Comparison of ENCODE assay signal across 9 cellular contexts in genomic region chr4:94577136-94577535, GRCh38.
A peak's percentile ranks its signal among the peaks of the same experiment; 100 is the strongest.
DNase-seq lines count a peak whose midpoint lies in the region; ATAC-seq and TF ChIP-seq lines count a peak whose summit lies in the region.
"Had no signal": no experiment of that assay in that cellular context is flagged by ENCODE, and none has a peak within 500 bp of the region (broad histone marks: within the 10 kb centered on the region; RNA-seq: fewer than 3 reads in every experiment).

No MANE protein-coding gene starts in this region.

- ATAC-seq in activated CD4-positive, CD25-positive, alpha-beta regulatory T cell treated with anti-CD3 and anti-CD28 coated beads, Interleukin-2, amount 50 U/mL, for 24 hours: no peak
- no peak for ATAC-seq in GM19452 (IDR thresholded peaks at IDR 0.05; ENCODE audit: unreplicated experiment)
- ATAC-seq in GM19455 (IDR thresholded peaks at IDR 0.05; ENCODE audit: unreplicated experiment): no peak

- no peak overlapping the region for H3K4me3 ChIP-seq in NT2/D1 (ENCODE audit: insufficient read length, low read depth)
- no peak overlapping the region for H3K4me3 ChIP-seq in foreskin fibroblast (ENCODE audit: low read depth in 1 of 2, low read length in 2 of 2)

- TF ChIP-seq CTCF in foreskin fibroblast (IDR thresholded peaks at IDR 0.05; ENCODE audit: low read depth, low read length): no peak

- H3K9ac ChIP-seq in NT2/D1 (ENCODE audit: insufficient read length, low read depth): no peak overlapping the region

- H3K4me1 ChIP-seq in NT2/D1 (ENCODE audit: insufficient read depth, insufficient read length): no peaks in the 10 kb centered on the region

- intact Hi-C loops in posterior vena cava (cut with DNase I): no loop called here

- no peaks in the 10 kb centered on the region for H3K9me3 ChIP-seq in NT2/D1 (ENCODE audit: insufficient read depth, low read length)

- DNase-seq in H4 (ENCODE audit: low spot score) (peak; percentile 5), NT2/D1 (ENCODE audit: low read depth, low spot score) (peak; percentile 42), foreskin fibroblast (peak; percentile 18 to 54), posterior vena cava (ENCODE audit: low spot score) (peak; percentile 78)
- DNase-seq in stimulated activated CD4-positive, alpha-beta T cell treated with anti-CD3 and anti-CD28 coated beads, Interleukin-4, amount 100 ng/mL, for 24 hours: no peak
- DNase-seq: activated B cell treated with CpG ODN at 0.5 μM for 24 hours had no signal

- no peaks in the 10 kb centered on the region for H3K36me3 ChIP-seq in NT2/D1 (ENCODE audit: insufficient read depth, insufficient read length, low read length)

- no peaks in the 10 kb centered on the region for H3K27me3 ChIP-seq in NT2/D1 (ENCODE audit: insufficient read depth, insufficient read length)
